In genomic region chr3:39471652-39472051, GRCh38 we compare ENCODE assay signal across 1 cellular context.
TF ChIP-seq lines count a peak whose summit lies in the region.

No MANE protein-coding gene starts in this region.

TF ChIP-seq in K562, 482 proteins besides CTCF, POLR2A, EP300 and RAD21 (continued from another document):
- TF ChIP-seq, protein P1, sequence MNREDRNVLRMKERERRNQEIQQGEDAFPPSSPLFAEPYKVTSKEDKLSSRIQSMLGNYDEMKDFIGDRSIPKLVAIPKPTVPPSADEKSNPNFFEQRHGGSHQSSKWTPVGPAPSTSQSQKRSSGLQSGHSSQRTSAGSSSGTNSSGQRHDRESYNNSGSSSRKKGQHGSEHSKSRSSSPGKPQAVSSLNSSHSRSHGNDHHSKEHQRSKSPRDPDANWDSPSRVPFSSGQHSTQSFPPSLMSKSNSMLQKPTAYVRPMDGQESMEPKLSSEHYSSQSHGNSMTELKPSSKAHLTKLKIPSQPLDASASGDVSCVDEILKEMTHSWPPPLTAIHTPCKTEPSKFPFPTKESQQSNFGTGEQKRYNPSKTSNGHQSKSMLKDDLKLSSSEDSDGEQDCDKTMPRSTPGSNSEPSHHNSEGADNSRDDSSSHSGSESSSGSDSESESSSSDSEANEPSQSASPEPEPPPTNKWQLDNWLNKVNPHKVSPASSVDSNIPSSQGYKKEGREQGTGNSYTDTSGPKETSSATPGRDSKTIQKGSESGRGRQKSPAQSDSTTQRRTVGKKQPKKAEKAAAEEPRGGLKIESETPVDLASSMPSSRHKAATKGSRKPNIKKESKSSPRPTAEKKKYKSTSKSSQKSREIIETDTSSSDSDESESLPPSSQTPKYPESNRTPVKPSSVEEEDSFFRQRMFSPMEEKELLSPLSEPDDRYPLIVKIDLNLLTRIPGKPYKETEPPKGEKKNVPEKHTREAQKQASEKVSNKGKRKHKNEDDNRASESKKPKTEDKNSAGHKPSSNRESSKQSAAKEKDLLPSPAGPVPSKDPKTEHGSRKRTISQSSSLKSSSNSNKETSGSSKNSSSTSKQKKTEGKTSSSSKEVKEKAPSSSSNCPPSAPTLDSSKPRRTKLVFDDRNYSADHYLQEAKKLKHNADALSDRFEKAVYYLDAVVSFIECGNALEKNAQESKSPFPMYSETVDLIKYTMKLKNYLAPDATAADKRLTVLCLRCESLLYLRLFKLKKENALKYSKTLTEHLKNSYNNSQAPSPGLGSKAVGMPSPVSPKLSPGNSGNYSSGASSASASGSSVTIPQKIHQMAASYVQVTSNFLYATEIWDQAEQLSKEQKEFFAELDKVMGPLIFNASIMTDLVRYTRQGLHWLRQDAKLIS (CRISPR knock-in tag; IDR thresholded peaks at IDR 0.05): no peak
- TF ChIP-seq RFX1 (IDR thresholded peaks at IDR 0.05): no peak
- TF ChIP-seq ZNF280B (CRISPR knock-in tag; IDR thresholded peaks at IDR 0.05): no peak
- TF ChIP-seq, protein P2, sequence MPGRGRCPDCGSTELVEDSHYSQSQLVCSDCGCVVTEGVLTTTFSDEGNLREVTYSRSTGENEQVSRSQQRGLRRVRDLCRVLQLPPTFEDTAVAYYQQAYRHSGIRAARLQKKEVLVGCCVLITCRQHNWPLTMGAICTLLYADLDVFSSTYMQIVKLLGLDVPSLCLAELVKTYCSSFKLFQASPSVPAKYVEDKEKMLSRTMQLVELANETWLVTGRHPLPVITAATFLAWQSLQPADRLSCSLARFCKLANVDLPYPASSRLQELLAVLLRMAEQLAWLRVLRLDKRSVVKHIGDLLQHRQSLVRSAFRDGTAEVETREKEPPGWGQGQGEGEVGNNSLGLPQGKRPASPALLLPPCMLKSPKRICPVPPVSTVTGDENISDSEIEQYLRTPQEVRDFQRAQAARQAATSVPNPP (IDR thresholded peaks at IDR 0.05; ENCODE audit: borderline replicate concordance, insufficient read depth, insufficient read length): no peak
- no peak for TF ChIP-seq ZFP30 (CRISPR knock-in tag; IDR thresholded peaks at IDR 0.05; ENCODE audit: borderline replicate concordance)
- TF ChIP-seq TAF1 (IDR thresholded peaks at IDR 0.05; ENCODE audit: control insufficient read depth, extremely low read depth, insufficient read depth, low read length, severe bottlenecking): no peak
- no peak for TF ChIP-seq ZNF696 (CRISPR knock-in tag; conservative IDR thresholded peaks at IDR 0.05)
- no peak for TF ChIP-seq HMG20B (CRISPR knock-in tag; IDR thresholded peaks at IDR 0.05)
- TF ChIP-seq PCBP1 (IDR thresholded peaks at IDR 0.05; ENCODE audit: low read depth, low read length, poor library complexity, severe bottlenecking): no peak
- no peak for TF ChIP-seq MCM5 (IDR thresholded peaks at IDR 0.05; ENCODE audit: low read depth)
- no peak for TF ChIP-seq HSF4 (CRISPR knock-in tag; IDR thresholded peaks at IDR 0.05; ENCODE audit: borderline replicate concordance)
- no peak for TF ChIP-seq SMARCB1 (IDR thresholded peaks at IDR 0.05; ENCODE audit: insufficient read length, low read depth)
- TF ChIP-seq DNMT1 (IDR thresholded peaks at IDR 0.05): no peak
- TF ChIP-seq ZNF668 (CRISPR knock-in tag; IDR thresholded peaks at IDR 0.05): no peak
